In genomic region chr10:4013651-4014085, GRCh38 we compare ENCODE assay signal across 9 cellular contexts.
DNase-seq lines count a peak whose midpoint lies in the region; ATAC-seq, FAIRE-seq and TF ChIP-seq lines count a peak whose summit lies in the region.
"Had no signal": no experiment of that assay in that cellular context is flagged by ENCODE, and none has a peak within 500 bp of the region (broad histone marks: within the 10 kb centered on the region; RNA-seq: fewer than 3 reads in every experiment).

No MANE protein-coding gene starts in this region.

- H3K79me2 ChIP-seq in neural progenitor cell (ENCODE audit: low read depth), result no peaks in the 10 kb centered on the region

- no peaks in the 10 kb centered on the region for H3K4me1 ChIP-seq in neural progenitor cell
- H3K4me1 ChIP-seq in kidney (ENCODE audit: control insufficient read depth in 1 of 2, insufficient read depth in 1 of 2, low read depth in 1 of 2, low read length in 2 of 2), result no peaks in the 10 kb centered on the region

- no peak overlapping the region for H3K9ac ChIP-seq in neural progenitor cell
- H3K9ac ChIP-seq in kidney (ENCODE audit: low read length in 2 of 2), result no peak overlapping the region

- H3K4me2 ChIP-seq in neural progenitor cell, result no peak overlapping the region

- H3K27ac Mint-ChIP-seq in T-helper 17 cell (peak overlapping the region; percentile 83), neural progenitor cell (no peak overlapping the region), glutamatergic neuron (ENCODE audit: unreplicated experiment) (no peak overlapping the region)
- H3K27ac Mint-ChIP-seq: endodermal cell had no signal

- H3K4me1 Mint-ChIP-seq in T-helper 17 cell (peaks cover 19% of the 10 kb centered on the region), neural progenitor cell (peaks cover 9% of the 10 kb centered on the region), glutamatergic neuron (ENCODE audit: low read depth, unreplicated experiment) (no peaks in the 10 kb centered on the region)

- no peaks in the 10 kb centered on the region for H3K36me3 ChIP-seq in neural progenitor cell
- H3K36me3 ChIP-seq in kidney (ENCODE audit: control insufficient read depth in 1 of 2, insufficient read depth in 2 of 2, low read length in 2 of 2), result no peaks in the 10 kb centered on the region

- H3K4me3 Mint-ChIP-seq in T-helper 17 cell (peak overlapping the region; percentile 55), neural progenitor cell (no peak overlapping the region), glutamatergic neuron (ENCODE audit: unreplicated experiment) (no peak overlapping the region)
- H3K4me3 Mint-ChIP-seq: endodermal cell had no signal

- peak overlapping the region; percentile 34 for H2AFZ ChIP-seq in neural progenitor cell (replicated peaks)

- intact Hi-C loops in kidney (cut with DNase I), result no loop called here

- no peaks in the 10 kb centered on the region for H3K9me3 ChIP-seq in T-helper 17 cell (ENCODE audit: control insufficient read depth, low read length, poor library complexity, severe bottlenecking)
- H3K9me3 ChIP-seq in neural progenitor cell (ENCODE audit: low read depth), result no peaks in the 10 kb centered on the region
- H3K9me3 ChIP-seq in kidney (ENCODE audit: control insufficient read depth in 1 of 2, low read length in 2 of 2), result no peaks in the 10 kb centered on the region

- H3F3A ChIP-seq in neural progenitor cell (ENCODE audit: low read depth), result no peaks in the 10 kb centered on the region

- H4K20me1 ChIP-seq in neural progenitor cell (ENCODE audit: low read depth), result no peaks in the 10 kb centered on the region

- H3K27me3 Mint-ChIP-seq in T-helper 17 cell, result no peaks in the 10 kb centered on the region
- H3K27me3 Mint-ChIP-seq in neural progenitor cell (ENCODE audit: insufficient read depth, low read depth), result peaks cover 6% of the 10 kb centered on the region
- H3K27me3 Mint-ChIP-seq in glutamatergic neuron (ENCODE audit: unreplicated experiment), result no peaks in the 10 kb centered on the region

- ATAC-seq in GM21723 (IDR thresholded peaks at IDR 0.05; ENCODE audit: unreplicated experiment) (peak; percentile 75), T-helper 17 cell (peak; percentile 73)

- no peak for TF ChIP-seq POLR2A in GM12891 (IDR thresholded peaks at IDR 0.05; ENCODE audit: low read depth, low read length)

- no peaks in the 10 kb centered on the region for H3K27me3 ChIP-seq in neural progenitor cell

- no peaks in the 10 kb centered on the region for H3K36me3 Mint-ChIP-seq in T-helper 17 cell (ENCODE audit: low read depth)
- no peaks in the 10 kb centered on the region for H3K36me3 Mint-ChIP-seq in neural progenitor cell
- H3K36me3 Mint-ChIP-seq in glutamatergic neuron (ENCODE audit: unreplicated experiment), result no peaks in the 10 kb centered on the region

- no peak overlapping the region for H3K27ac ChIP-seq in neural progenitor cell
- H3K27ac ChIP-seq in kidney (ENCODE audit: low read depth in 2 of 2, low read length in 2 of 2), result no peak overlapping the region

- H3K4me3 ChIP-seq in neural progenitor cell (no peak overlapping the region), kidney (ENCODE audit: low read length in 2 of 2) (no peak overlapping the region)

- H3K9me3 Mint-ChIP-seq in neural progenitor cell (peaks cover under 1% of the 10 kb centered on the region), glutamatergic neuron (ENCODE audit: unreplicated experiment) (no peaks in the 10 kb centered on the region)
- H3K9me3 Mint-ChIP-seq: endodermal cell had no signal

- TF ChIP-seq CTCF in neural progenitor cell (IDR thresholded peaks at IDR 0.05), result no peak
- no peak for TF ChIP-seq CTCF in kidney (IDR thresholded peaks at IDR 0.05; ENCODE audit: borderline replicate concordance, extremely low read depth, insufficient read depth)
- no peak for TF ChIP-seq CTCF in glutamatergic neuron (IDR thresholded peaks at IDR 0.05; ENCODE audit: partially characterized antibody, unreplicated experiment)

- DNase-seq in GM12891 (ENCODE audit: insufficient read length, low spot score), result no peak
- DNase-seq in T-helper 17 cell, result no peak
- no peak for DNase-seq in neural progenitor cell (ENCODE audit: low spot score)
- DNase-seq in GOT3 (lab: John Stamatoyannopoulos, UW), result no peak
- DNase-seq in kidney, result no peak
- DNase-seq in middle frontal gyrus (ENCODE audit: extremely low spot score, low spot score), result no peak
- DNase-seq in glutamatergic neuron, result no peak
- DNase-seq: endodermal cell had no signal

- peak; percentile 66 for FAIRE-seq in GM12891 (lab: Jason Lieb, UNC)
- no peak for FAIRE-seq in kidney (lab: Jason Lieb, UNC)

TF ChIP-seq in GM12891, 5 proteins besides CTCF, POLR2A, EP300 and RAD21:
- TF ChIP-seq SPI1 (IDR thresholded peaks at IDR 0.05; ENCODE audit: low read depth, low read length) (peak; percentile 45; the same call in 1 of the 2 replicates), TAF1 (IDR thresholded peaks at IDR 0.05; ENCODE audit: low read depth, low read length) (no peak), POLR2AphosphoS5 (IDR thresholded peaks at IDR 0.05; ENCODE audit: low read depth, low read length) (no peak)
TF ChIP-seq in GM12891: peak in this region for 1.
